11 cellular contexts compared by ENCODE assay signal in the genomic region with DNA sequence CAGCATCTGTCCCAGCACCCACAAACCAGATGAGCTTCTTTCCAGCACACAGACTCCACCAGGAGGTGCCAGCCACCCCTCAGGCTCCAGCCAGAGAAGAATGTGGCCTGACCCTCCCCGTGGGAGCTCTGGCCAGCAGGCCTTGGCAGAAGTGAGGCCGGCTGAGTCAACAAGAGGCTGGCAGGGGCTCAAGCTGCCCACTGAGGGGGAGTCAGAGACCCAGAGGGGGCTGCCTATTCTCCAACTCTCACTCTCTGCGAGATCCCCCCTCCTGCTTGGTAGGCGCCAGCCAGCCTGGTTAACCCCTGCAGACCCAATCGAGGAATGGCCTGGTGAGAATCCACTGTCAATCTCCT. TPM values are rescaled to one million over a fixed set of nuclear protein-coding genes. Genes with fewer than 3 reads are reported as not detected.
DNase-seq lines count a peak whose midpoint lies in the region; ATAC-seq and TF ChIP-seq lines count a peak whose summit lies in the region.
"Had no signal": no experiment of that assay in that cellular context is flagged by ENCODE, and none has a peak within 500 bp of the region (broad histone marks: within the 10 kb centered on the region; RNA-seq: fewer than 3 reads in every experiment).

No MANE protein-coding gene starts in this region.

- H3K27ac ChIP-seq in brain microvascular endothelial cell, result no peak overlapping the region
- peak overlapping the region; percentile 87 for H3K27ac ChIP-seq in temporal lobe (ENCODE audit: low read depth, low read length)

- TF ChIP-seq CTCF in brain microvascular endothelial cell (IDR thresholded peaks at IDR 0.05; ENCODE audit: low read depth, low read length, missing control alignments), result peak; percentile 51

- no peak overlapping the region for H3K4me3 ChIP-seq in brain microvascular endothelial cell (ENCODE audit: low read depth, low read length)

- H3K27me3 ChIP-seq in brain microvascular endothelial cell (replicated peaks), result no peaks in the 10 kb centered on the region

- ATAC-seq in left lobe of liver (peak; percentile 60), GM21515 (IDR thresholded peaks at IDR 0.05; ENCODE audit: unreplicated experiment) (no peak), HG02840 (IDR thresholded peaks at IDR 0.05; ENCODE audit: low FRiP score, unreplicated experiment) (no peak)

- no peak for TF ChIP-seq EP300 in Ishikawa (IDR thresholded peaks at IDR 0.05; ENCODE audit: borderline replicate concordance)

- in situ Hi-C loops in brain microvascular endothelial cell (cut with HindIII; ENCODE audit: low pct_ligation_motif_present, low sequenced_read_pairs), result no loop called here

- TF ChIP-seq RAD21 in Ishikawa (IDR thresholded peaks at IDR 0.05; ENCODE audit: low read depth), result peak; percentile 35; the same call in 1 of the 2 replicates

- H3K36me3 ChIP-seq in brain microvascular endothelial cell (replicated peaks), result no peaks in the 10 kb centered on the region

- DNase-seq in brain microvascular endothelial cell (no peak), left lobe of liver (ENCODE audit: low spot score) (peak; percentile 85), NCI-H82 treated with DMSO at 0.1 percent for 48 hours (lab: John Stamatoyannopoulos, UW; ENCODE audit: unreplicated experiment) (no peak), D341Med (ENCODE audit: low spot score) (no peak)
- DNase-seq: activated naive CD8-positive, alpha-beta T cell treated with anti-CD3 and anti-CD28 coated beads, Interleukin-2, amount 10 ng/mL, durations not matched to agents 7 days and 5 days; NCI-H2029; T1000 had no signal

TF ChIP-seq in Ishikawa, 13 proteins besides CTCF, POLR2A, EP300 and RAD21:
- TF ChIP-seq FOXM1 (IDR thresholded peaks at IDR 0.05; ENCODE audit: borderline replicate concordance, low read depth), result no peak
- TF ChIP-seq TEAD4 (IDR thresholded peaks at IDR 0.05), result peak; percentile 36; the same call in 1 of the 2 replicates
- TF ChIP-seq CREB1 (IDR thresholded peaks at IDR 0.05; ENCODE audit: low read depth), result no peak
- TF ChIP-seq EGR1 (IDR thresholded peaks at IDR 0.05), result no peak
- TF ChIP-seq TAF1 (IDR thresholded peaks at IDR 0.05; ENCODE audit: low read depth), result no peak
- TF ChIP-seq, protein P1, sequence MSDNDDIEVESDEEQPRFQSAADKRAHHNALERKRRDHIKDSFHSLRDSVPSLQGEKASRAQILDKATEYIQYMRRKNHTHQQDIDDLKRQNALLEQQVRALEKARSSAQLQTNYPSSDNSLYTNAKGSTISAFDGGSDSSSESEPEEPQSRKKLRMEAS (IDR thresholded peaks at IDR 0.05), result no peak
- TF ChIP-seq ZBTB7A (IDR thresholded peaks at IDR 0.05; ENCODE audit: low read depth), result 0 out of 2 replicates have a peak, but pooled peaks have one; percentile 44
- peak; percentile 62 for TF ChIP-seq NFIC (IDR thresholded peaks at IDR 0.05)
- TF ChIP-seq USF1 (IDR thresholded peaks at IDR 0.05), result no peak
- TF ChIP-seq REST (IDR thresholded peaks at IDR 0.05; ENCODE audit: low read depth), result no peak
- peak; percentile 64; the same call in 1 of the 2 replicates for TF ChIP-seq TCF12 (IDR thresholded peaks at IDR 0.05; ENCODE audit: low read depth)
- no peak for TF ChIP-seq YY1 (IDR thresholded peaks at IDR 0.05; ENCODE audit: low read depth)
- TF ChIP-seq CEBPB (IDR thresholded peaks at IDR 0.05), result no peak

RNA-seq across cellular contexts. Expression of gene CDC42EP1, which starts 10.6 kb away (rescaled TPM):
- total RNA-seq in left lobe of liver, result 38.9 TPM
- total RNA-seq in temporal lobe, result 3.4 TPM

RNA-seq across cellular contexts. Expression of gene LGALS2, which starts 30.2 kb away (rescaled TPM):
- total RNA-seq in left lobe of liver (0.65 TPM), temporal lobe (not detected)
- total RNA-seq: activated naive CD8-positive, alpha-beta T cell treated with anti-CD3 and anti-CD28 coated beads, Interleukin-2, amount 10 ng/mL, durations not matched to agents 7 days and 5 days had no signal

RNA-seq across cellular contexts. Expression of gene CARD10, which starts 30.5 kb away (rescaled TPM):
- total RNA-seq in left lobe of liver (22.4 TPM), temporal lobe (4.7 TPM)

RNA-seq across cellular contexts. Expression of gene GGA1, which starts 59.0 kb away (rescaled TPM):
- total RNA-seq in left lobe of liver (27.3 TPM), temporal lobe (27.5 TPM)
